ENCODE assay signal across 1 cellular context in genomic region chr2:207786956-207787516, GRCh38.
TF ChIP-seq lines count a peak whose summit lies in the region.

No MANE protein-coding gene starts in this region.

TF ChIP-seq in GM23338, 12 proteins besides CTCF, POLR2A, EP300 and RAD21 (continued from another document):
- TF ChIP-seq ZNF462 (CRISPR knock-in tag; IDR thresholded peaks at IDR 0.05) = no peak
- TF ChIP-seq CREB1 (CRISPR knock-in tag; IDR thresholded peaks at IDR 0.05; ENCODE audit: low read depth) = no peak
- TF ChIP-seq STAT1 (IDR thresholded peaks at IDR 0.05; ENCODE audit: unreplicated experiment) = no peak
- no peak for TF ChIP-seq EZH2 (IDR thresholded peaks at IDR 0.05; ENCODE audit: low read depth, unreplicated experiment)
- no peak for TF ChIP-seq ZNF114 (CRISPR knock-in tag; IDR thresholded peaks at IDR 0.05)
- TF ChIP-seq, protein P1, sequence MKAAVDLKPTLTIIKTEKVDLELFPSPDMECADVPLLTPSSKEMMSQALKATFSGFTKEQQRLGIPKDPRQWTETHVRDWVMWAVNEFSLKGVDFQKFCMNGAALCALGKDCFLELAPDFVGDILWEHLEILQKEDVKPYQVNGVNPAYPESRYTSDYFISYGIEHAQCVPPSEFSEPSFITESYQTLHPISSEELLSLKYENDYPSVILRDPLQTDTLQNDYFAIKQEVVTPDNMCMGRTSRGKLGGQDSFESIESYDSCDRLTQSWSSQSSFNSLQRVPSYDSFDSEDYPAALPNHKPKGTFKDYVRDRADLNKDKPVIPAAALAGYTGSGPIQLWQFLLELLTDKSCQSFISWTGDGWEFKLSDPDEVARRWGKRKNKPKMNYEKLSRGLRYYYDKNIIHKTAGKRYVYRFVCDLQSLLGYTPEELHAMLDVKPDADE (IDR thresholded peaks at IDR 0.05) = no peak
- no peak for TF ChIP-seq NANOG (IDR thresholded peaks at IDR 0.05; ENCODE audit: borderline replicate concordance)
- TF ChIP-seq ZNF331 (CRISPR knock-in tag; IDR thresholded peaks at IDR 0.05; ENCODE audit: low read depth) = no peak
